In genomic region chr15:28881600-28881999, GRCh38 we compare ENCODE assay signal across 1 cellular context.
TF ChIP-seq lines count a peak whose summit lies in the region.

No MANE protein-coding gene starts in this region.

TF ChIP-seq in HepG2, 621 proteins besides CTCF, POLR2A, EP300 and RAD21:
- no peak for TF ChIP-seq ZBTB38 (CRISPR knock-in tag; IDR thresholded peaks at IDR 0.05)
- no peak for TF ChIP-seq PRMT3 (CRISPR knock-in tag; IDR thresholded peaks at IDR 0.05; ENCODE audit: borderline replicate concordance, low read depth)
- TF ChIP-seq ZNF543 (CRISPR knock-in tag; IDR thresholded peaks at IDR 0.05): no peak
- TF ChIP-seq ZNF639 (CRISPR knock-in tag; conservative IDR thresholded peaks at IDR 0.05): no peak
- no peak for TF ChIP-seq ZBTB26 (CRISPR knock-in tag; IDR thresholded peaks at IDR 0.05; ENCODE audit: borderline replicate concordance)
- TF ChIP-seq ZNF558 (CRISPR knock-in tag; IDR thresholded peaks at IDR 0.05; ENCODE audit: borderline replicate concordance): no peak
- no peak for TF ChIP-seq ZNF407 (CRISPR knock-in tag; IDR thresholded peaks at IDR 0.05; ENCODE audit: not compliant biosample characterization)
- TF ChIP-seq, protein P1, sequence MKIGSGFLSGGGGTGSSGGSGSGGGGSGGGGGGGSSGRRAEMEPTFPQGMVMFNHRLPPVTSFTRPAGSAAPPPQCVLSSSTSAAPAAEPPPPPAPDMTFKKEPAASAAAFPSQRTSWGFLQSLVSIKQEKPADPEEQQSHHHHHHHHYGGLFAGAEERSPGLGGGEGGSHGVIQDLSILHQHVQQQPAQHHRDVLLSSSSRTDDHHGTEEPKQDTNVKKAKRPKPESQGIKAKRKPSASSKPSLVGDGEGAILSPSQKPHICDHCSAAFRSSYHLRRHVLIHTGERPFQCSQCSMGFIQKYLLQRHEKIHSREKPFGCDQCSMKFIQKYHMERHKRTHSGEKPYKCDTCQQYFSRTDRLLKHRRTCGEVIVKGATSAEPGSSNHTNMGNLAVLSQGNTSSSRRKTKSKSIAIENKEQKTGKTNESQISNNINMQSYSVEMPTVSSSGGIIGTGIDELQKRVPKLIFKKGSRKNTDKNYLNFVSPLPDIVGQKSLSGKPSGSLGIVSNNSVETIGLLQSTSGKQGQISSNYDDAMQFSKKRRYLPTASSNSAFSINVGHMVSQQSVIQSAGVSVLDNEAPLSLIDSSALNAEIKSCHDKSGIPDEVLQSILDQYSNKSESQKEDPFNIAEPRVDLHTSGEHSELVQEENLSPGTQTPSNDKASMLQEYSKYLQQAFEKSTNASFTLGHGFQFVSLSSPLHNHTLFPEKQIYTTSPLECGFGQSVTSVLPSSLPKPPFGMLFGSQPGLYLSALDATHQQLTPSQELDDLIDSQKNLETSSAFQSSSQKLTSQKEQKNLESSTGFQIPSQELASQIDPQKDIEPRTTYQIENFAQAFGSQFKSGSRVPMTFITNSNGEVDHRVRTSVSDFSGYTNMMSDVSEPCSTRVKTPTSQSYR (CRISPR knock-in tag; IDR thresholded peaks at IDR 0.05; ENCODE audit: borderline replicate concordance): no peak
- TF ChIP-seq RXRA (CRISPR knock-in tag; IDR thresholded peaks at IDR 0.05): no peak
- no peak for TF ChIP-seq WIZ (CRISPR knock-in tag; IDR thresholded peaks at IDR 0.05)
- TF ChIP-seq, protein P2, sequence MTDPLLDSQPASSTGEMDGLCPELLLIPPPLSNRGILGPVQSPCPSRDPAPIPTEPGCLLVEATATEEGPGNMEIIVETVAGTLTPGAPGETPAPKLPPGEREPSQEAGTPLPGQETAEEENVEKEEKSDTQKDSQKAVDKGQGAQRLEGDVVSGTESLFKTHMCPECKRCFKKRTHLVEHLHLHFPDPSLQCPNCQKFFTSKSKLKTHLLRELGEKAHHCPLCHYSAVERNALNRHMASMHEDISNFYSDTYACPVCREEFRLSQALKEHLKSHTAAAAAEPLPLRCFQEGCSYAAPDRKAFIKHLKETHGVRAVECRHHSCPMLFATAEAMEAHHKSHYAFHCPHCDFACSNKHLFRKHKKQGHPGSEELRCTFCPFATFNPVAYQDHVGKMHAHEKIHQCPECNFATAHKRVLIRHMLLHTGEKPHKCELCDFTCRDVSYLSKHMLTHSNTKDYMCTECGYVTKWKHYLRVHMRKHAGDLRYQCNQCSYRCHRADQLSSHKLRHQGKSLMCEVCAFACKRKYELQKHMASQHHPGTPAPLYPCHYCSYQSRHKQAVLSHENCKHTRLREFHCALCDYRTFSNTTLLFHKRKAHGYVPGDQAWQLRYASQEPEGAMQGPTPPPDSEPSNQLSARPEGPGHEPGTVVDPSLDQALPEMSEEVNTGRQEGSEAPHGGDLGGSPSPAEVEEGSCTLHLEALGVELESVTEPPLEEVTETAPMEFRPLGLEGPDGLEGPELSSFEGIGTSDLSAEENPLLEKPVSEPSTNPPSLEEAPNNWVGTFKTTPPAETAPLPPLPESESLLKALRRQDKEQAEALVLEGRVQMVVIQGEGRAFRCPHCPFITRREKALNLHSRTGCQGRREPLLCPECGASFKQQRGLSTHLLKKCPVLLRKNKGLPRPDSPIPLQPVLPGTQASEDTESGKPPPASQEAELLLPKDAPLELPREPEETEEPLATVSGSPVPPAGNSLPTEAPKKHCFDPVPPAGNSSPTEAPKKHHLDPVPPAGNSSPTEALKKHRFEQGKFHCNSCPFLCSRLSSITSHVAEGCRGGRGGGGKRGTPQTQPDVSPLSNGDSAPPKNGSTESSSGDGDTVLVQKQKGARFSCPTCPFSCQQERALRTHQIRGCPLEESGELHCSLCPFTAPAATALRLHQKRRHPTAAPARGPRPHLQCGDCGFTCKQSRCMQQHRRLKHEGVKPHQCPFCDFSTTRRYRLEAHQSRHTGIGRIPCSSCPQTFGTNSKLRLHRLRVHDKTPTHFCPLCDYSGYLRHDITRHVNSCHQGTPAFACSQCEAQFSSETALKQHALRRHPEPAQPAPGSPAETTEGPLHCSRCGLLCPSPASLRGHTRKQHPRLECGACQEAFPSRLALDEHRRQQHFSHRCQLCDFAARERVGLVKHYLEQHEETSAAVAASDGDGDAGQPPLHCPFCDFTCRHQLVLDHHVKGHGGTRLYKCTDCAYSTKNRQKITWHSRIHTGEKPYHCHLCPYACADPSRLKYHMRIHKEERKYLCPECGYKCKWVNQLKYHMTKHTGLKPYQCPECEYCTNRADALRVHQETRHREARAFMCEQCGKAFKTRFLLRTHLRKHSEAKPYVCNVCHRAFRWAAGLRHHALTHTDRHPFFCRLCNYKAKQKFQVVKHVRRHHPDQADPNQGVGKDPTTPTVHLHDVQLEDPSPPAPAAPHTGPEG (CRISPR knock-in tag; IDR thresholded peaks at IDR 0.05): no peak
- TF ChIP-seq TRIM22 (IDR thresholded peaks at IDR 0.05): no peak
- no peak for TF ChIP-seq HES4 (CRISPR knock-in tag; IDR thresholded peaks at IDR 0.05; ENCODE audit: borderline replicate concordance)
